In the genomic region with DNA sequence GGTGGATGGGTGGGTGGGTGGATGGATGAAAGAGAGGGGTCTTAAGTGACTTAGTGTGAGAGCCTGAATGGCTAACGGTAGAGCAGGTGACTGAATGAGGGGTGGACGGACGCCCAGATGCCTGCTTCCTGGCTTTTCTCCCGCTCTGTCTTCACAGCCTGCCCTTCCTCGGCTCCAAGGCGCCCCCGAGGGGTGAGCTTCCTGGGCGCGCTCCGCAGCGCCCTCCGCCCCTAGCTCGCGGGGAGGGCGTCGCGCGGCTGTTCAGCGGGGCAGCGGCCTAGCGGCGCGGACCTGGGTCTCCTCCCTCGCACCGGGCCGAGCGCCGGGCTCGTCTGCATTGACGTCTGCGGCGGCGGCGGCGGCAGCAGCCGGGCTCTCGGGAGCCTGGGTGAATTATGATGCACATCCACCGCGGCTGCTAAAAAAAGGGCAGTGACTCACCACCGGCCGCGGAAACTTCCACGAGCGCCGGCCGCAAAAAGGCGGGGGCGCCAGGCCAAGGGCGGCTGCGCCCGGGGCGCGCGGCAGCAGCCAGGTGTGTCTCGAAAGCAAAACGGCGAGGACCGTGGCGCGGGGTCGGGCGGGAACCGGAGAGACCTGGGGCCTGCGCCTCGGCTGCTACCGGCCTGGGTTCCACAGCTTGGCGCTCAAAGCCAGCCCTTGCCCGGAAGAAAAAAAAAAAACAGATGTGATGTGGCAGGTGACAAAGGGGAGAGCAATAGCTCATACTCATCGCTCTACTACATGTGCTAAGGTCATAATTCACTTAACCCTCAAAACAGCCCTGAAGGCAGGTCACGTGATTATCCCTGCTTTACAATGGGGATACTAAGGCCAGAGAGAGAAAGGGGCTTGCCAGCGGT, we compare ENCODE assay signal across 8 cellular contexts.
A peak's percentile ranks its signal among the peaks of the same experiment; 100 is the strongest.
DNase-seq lines count a peak whose midpoint lies in the region; ATAC-seq and TF ChIP-seq lines count a peak whose summit lies in the region.

No MANE protein-coding gene starts in this region.

- peaks cover 12% of the 10 kb centered on the region for H3K4me1 ChIP-seq in left ventricle myocardium inferior
- H3K4me1 ChIP-seq in psoas muscle = peaks cover 5% of the 10 kb centered on the region

- WGBS in psoas muscle, 3 donors = 2 to 4% (median 2%) methylated on average over 43 to 71 of the region's 71 CpGs

- intact Hi-C loops in left ventricle myocardium inferior (cut with micrococcal nuclease) = no loop called here
- intact Hi-C loops in psoas muscle (cut with DNase I) = loop anchor here in 1 of 2 donors (2.0 to 10.0 kb wide), 2 partner anchors 50 to 142 kb away; partner anchors contain the start of gene ADRA1B

- H3K9me3 ChIP-seq in left ventricle myocardium inferior (replicated peaks) = no peaks in the 10 kb centered on the region
- H3K9me3 ChIP-seq in psoas muscle = no peaks in the 10 kb centered on the region

- no peaks in the 10 kb centered on the region for H3K36me3 ChIP-seq in left ventricle myocardium inferior
- H3K36me3 ChIP-seq in psoas muscle (ENCODE audit: insufficient read depth in 1 of 2, low read depth in 1 of 2) = no peaks in the 10 kb centered on the region

- DNase-seq in DMS114 treated with DMSO at 0.1 percent for 48 hours (lab: John Stamatoyannopoulos, UW; ENCODE audit: unreplicated experiment) (peak; percentile 4), HS-27A (ENCODE audit: low read depth) (peak; percentile 19), SW480 (ENCODE audit: low spot score) (peak; percentile 78), amygdala (lab: John Stamatoyannopoulos, UW) (peak in 39 of 56 donors; percentile 2 to 70 (median 38)), left ventricle myocardium inferior (peak; percentile 77), psoas muscle (peak; percentile 86 to 89), ureter (ENCODE audit: low spot score) (peak; percentile 69)

- H3K27me3 ChIP-seq in left ventricle myocardium inferior (ENCODE audit: low read depth) (peaks cover 17% of the 10 kb centered on the region), psoas muscle (ENCODE audit: insufficient read depth in 3 of 3, low read length in 2 of 3) (no peaks in the 10 kb centered on the region)

- peak; percentile 31 for TF ChIP-seq CTCF in left ventricle myocardium inferior (IDR thresholded peaks at IDR 0.05; ENCODE audit: borderline replicate concordance)
- TF ChIP-seq CTCF in psoas muscle (IDR thresholded peaks at IDR 0.05) = no peak

- ATAC-seq in GM21367 (IDR thresholded peaks at IDR 0.05; ENCODE audit: unreplicated experiment) (peak; percentile 96), psoas muscle (peak; percentile 98 to 99 (median 98))

- peak overlapping the region; percentile 61 for H3K4me3 ChIP-seq in left ventricle myocardium inferior
- H3K4me3 ChIP-seq in psoas muscle = peak overlapping the region; percentile 58

- H3K27ac ChIP-seq in left ventricle myocardium inferior (replicated peaks) (peak overlapping the region; percentile 89), psoas muscle (peak overlapping the region; percentile 82)

Comparison
In these comparisons a context has a peak if more than half of its experiments do, and no peak if none do; other contexts are left out.
1. Peak in every context shown above with its lines: DNase-seq, ATAC-seq, H3K4me3 ChIP-seq and H3K27ac ChIP-seq.
2. DNase-seq: peak in every context shown above with its lines; median percentile 88 in psoas muscle; 78 in SW480; 77 in left ventricle myocardium inferior; 69 in ureter; 38 in amygdala; 19 in HS-27A; 4 in DMS114 treated with DMSO at 0.1 percent for 48 hours.